ENCODE assay signal across 12 cellular contexts in the genomic region with DNA sequence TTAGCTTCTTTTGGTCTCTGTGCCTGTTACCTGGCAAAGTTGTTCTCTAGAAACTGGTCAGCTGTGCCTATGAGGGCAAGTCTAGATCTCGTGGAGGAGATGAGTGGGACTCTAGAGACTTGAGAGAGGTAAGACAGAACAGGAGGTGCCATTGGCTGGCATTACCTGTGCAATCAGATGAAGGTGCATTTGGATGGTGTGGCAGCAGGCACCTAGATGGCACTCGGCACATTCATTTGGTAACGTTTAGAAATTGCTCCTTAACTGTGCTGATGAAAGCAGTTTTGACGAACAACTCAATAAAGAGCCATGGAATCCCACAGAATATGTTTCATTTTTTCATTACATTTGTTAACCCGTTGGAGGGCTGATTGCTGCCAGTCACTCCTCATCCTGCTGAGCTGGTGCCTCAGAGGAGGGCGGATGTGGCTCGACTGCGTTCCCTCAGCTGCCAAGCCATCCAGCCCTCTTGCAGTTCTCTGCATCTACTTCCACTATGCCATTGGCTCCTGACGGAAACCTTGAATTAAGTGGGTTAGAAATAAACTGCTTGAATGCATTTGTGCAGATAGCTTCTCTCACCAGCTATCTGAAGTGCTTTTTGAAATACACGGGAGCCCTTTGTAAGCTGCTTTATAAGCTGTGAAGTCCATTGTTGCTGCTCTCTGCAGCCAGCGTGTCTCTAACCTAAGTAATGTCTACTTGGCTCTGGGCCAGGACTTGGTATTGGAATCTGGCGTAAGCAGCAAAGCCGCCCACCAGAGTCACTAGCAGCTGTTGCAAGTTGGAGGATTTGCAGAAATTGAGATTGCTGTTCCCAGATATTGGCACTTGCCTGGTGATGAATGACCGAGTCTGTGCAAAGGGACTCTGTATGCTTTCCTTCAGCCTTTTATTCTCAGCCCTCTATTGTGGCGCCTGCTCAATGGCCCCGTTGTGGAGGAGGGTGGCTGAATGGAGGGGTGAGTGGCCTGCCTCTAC.
A peak's percentile ranks its signal among the peaks of the same experiment; 100 is the strongest.
DNase-seq lines count a peak whose midpoint lies in the region; ATAC-seq and TF ChIP-seq lines count a peak whose summit lies in the region.
"Had no signal": no experiment of that assay in that cellular context is flagged by ENCODE, and none has a peak within 500 bp of the region (broad histone marks: within the 10 kb centered on the region; RNA-seq: fewer than 3 reads in every experiment).

No MANE protein-coding gene starts in this region.

- peaks cover 5% of the 10 kb centered on the region for H3K4me1 Mint-ChIP-seq in activated CD8-positive, alpha-beta memory T cell treated with anti-CD3 and anti-CD28 coated beads, Interleukin-2, amount 10 ng/mL, durations not matched to agents 7 days and 5 days

- H3K9me3 Mint-ChIP-seq in activated CD8-positive, alpha-beta memory T cell treated with anti-CD3 and anti-CD28 coated beads, Interleukin-2, amount 10 ng/mL, durations not matched to agents 7 days and 5 days (ENCODE audit: low read depth): no peaks in the 10 kb centered on the region
- H3K9me3 Mint-ChIP-seq: activated T-helper 2 cell treated with anti-CD3 and anti-CD28 coated beads, Interferon-gamma antibody, Interleukin-2, Interleukin-4, amounts not matched to agents 10 μg/mL and 5 μg/mL and 100 μg/mL, durations not matched to agents 14 hours and 24 hours and 36 hours had no signal

- ATAC-seq in GM19463 (IDR thresholded peaks at IDR 0.05; ENCODE audit: unreplicated experiment): no peak
- no peak for ATAC-seq in activated CD8-positive, alpha-beta memory T cell treated with anti-CD3 and anti-CD28 coated beads, Interleukin-2, amount 10 ng/mL, durations not matched to agents 7 days and 5 days
- ATAC-seq: PC-3; stimulated activated naive CD8-positive, alpha-beta T cell treated with anti-CD3 and anti-CD28 coated beads, Interleukin-15, Interleukin-2, amounts not matched to agents 100 U/mL and 50 U/mL, for 24 hours had no signal

- peaks cover 5% of the 10 kb centered on the region for H3K4me1 ChIP-seq in cardiac muscle cell (ENCODE audit: low read depth)

- peaks cover 22% of the 10 kb centered on the region for H3K36me3 Mint-ChIP-seq in activated CD8-positive, alpha-beta memory T cell treated with anti-CD3 and anti-CD28 coated beads, Interleukin-2, amount 10 ng/mL, durations not matched to agents 7 days and 5 days

- no peaks in the 10 kb centered on the region for H3K9me3 ChIP-seq in cardiac muscle cell (ENCODE audit: low read depth)

- no peak overlapping the region for H3K4me3 Mint-ChIP-seq in activated CD8-positive, alpha-beta memory T cell treated with anti-CD3 and anti-CD28 coated beads, Interleukin-2, amount 10 ng/mL, durations not matched to agents 7 days and 5 days

- no peaks in the 10 kb centered on the region for H3K36me3 ChIP-seq in cardiac muscle cell

- H3K27ac ChIP-seq in cardiac muscle cell (no peak overlapping the region), substantia nigra (ENCODE audit: low read depth, low read length, poor library complexity, severe bottlenecking) (peak overlapping the region; percentile 53)

- no peak overlapping the region for H3K4me3 ChIP-seq in cardiac muscle cell
- no peak overlapping the region for H3K4me3 ChIP-seq in foreskin fibroblast (ENCODE audit: low read depth in 1 of 2, low read length in 2 of 2)

- no peaks in the 10 kb centered on the region for H3K27me3 ChIP-seq in cardiac muscle cell

- TF ChIP-seq CTCF in cardiac muscle cell (IDR thresholded peaks at IDR 0.05; ENCODE audit: low read depth, low read length): no peak
- TF ChIP-seq CTCF in foreskin fibroblast (IDR thresholded peaks at IDR 0.05; ENCODE audit: low read depth, low read length): no peak

- H3K27ac Mint-ChIP-seq in activated CD8-positive, alpha-beta memory T cell treated with anti-CD3 and anti-CD28 coated beads, Interleukin-2, amount 10 ng/mL, durations not matched to agents 7 days and 5 days: no peak overlapping the region
- H3K27ac Mint-ChIP-seq: activated T-helper 2 cell treated with anti-CD3 and anti-CD28 coated beads, Interferon-gamma antibody, Interleukin-2, Interleukin-4, amounts not matched to agents 10 μg/mL and 5 μg/mL and 100 μg/mL, durations not matched to agents 14 hours and 24 hours and 36 hours had no signal

- intact Hi-C loops in cardiac septum (cut with DNase I): loop anchor here (10.0 kb wide), 1 partner anchor 261 kb away; no protein-coding TSS in a partner anchor

- CTCF ChIA-PET in activated CD8-positive, alpha-beta memory T cell treated with anti-CD3 and anti-CD28 coated beads, Interleukin-2, amount 10 ng/mL, durations not matched to agents 7 days and 5 days (lab: Charles Lee): no interaction called here

- no peaks in the 10 kb centered on the region for H3K27me3 Mint-ChIP-seq in activated CD8-positive, alpha-beta memory T cell treated with anti-CD3 and anti-CD28 coated beads, Interleukin-2, amount 10 ng/mL, durations not matched to agents 7 days and 5 days

- DNase-seq in cardiac muscle cell (ENCODE audit: low read depth in 1 of 2, low spot score in 1 of 2): peak; percentile 85 to 95
- no peak for DNase-seq in cardiac septum (ENCODE audit: low spot score)
- peak; percentile 43 for DNase-seq in NCI-H774 (lab: John Stamatoyannopoulos, UW)
- DNase-seq in foreskin fibroblast: peak; percentile 25 to 64
- DNase-seq in substantia nigra (lab: John Stamatoyannopoulos, UW): peak; percentile 11 to 93 (median 70)
- no peak for DNase-seq in activated CD8-positive, alpha-beta memory T cell treated with anti-CD3 and anti-CD28 coated beads, Interleukin-2, amount 10 ng/mL, durations not matched to agents 7 days and 5 days
- no peak for DNase-seq in KG1 (lab: John Stamatoyannopoulos, UW)
- DNase-seq: islet precursor cell; PC-3; stimulated activated naive CD8-positive, alpha-beta T cell treated with anti-CD3 and anti-CD28 coated beads, Interleukin-15, Interleukin-2, amounts not matched to agents 100 U/mL and 50 U/mL, for 24 hours had no signal

Comparison
In these comparisons a context has a peak if more than half of its experiments do, and no peak if none do; other contexts are left out.
1. DNase-seq: peak in cardiac muscle cell (2 of 2), NCI-H774 (single experiment), foreskin fibroblast (2 of 2) and substantia nigra (49 of 49); none in cardiac septum (single experiment), activated CD8-positive, alpha-beta memory T cell treated with anti-CD3 and anti-CD28 coated beads, Interleukin-2, amount 10 ng/mL, durations not matched to agents 7 days and 5 days (single experiment) and KG1 (single experiment).